11 cellular contexts compared by ENCODE assay signal in the genomic region with DNA sequence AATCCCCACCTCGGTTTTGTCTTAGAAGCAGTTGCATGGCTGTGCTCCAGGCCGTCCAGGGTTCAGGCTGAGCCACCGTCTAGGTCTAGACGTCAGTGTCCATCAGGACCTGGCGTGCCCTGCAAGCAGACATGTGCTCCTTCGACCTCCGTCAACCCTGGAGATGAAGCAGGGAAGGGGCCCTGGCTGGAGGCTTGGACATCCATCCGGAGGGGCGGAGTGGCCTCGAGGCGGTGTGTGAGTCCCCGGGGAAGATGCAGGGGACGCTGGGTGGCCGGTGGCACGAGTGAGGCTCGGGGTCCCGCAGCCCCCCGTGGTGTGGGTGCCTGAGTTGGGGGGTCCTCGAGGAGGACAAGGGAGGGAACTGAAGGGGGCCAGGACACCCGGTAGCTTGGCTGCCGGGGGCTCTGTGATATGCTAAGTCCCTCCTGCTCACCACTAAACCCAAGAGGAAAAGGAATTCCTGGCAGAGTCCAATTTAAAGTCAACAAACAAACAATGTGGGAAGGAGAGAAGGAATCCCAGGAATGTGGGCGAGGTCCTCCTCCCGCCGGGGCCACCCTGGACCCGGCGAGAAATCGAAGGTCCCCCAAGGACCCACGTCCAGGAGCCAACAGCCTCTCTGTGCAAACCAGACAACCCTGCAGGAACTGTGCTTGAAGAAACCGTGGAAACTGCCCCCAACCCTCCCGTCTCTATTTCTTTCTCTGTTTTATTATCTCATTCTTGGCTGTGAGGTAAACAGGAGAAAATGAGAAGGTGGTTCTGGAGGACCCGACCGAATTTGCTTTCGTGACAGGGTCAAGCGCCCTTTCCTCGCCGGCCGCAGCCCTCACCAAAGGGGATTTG. TPM values are rescaled to one million over a fixed set of nuclear protein-coding genes. Genes with fewer than 3 reads are reported as not detected.
DNase-seq lines count a peak whose midpoint lies in the region; ATAC-seq and TF ChIP-seq lines count a peak whose summit lies in the region.
"Had no signal": no experiment of that assay in that cellular context is flagged by ENCODE, and none has a peak within 500 bp of the region (broad histone marks: within the 10 kb centered on the region; RNA-seq: fewer than 3 reads in every experiment).

No MANE protein-coding gene starts in this region.

- H3K27me3 Mint-ChIP-seq in mesothelial cell of epicardium (ENCODE audit: low read depth) = no peaks in the 10 kb centered on the region
- no peaks in the 10 kb centered on the region for H3K27me3 Mint-ChIP-seq in activated T-cell treated with anti-CD3 and anti-CD28 coated beads, Interleukin-2, amount 50 U/mL, for 72 hours (ENCODE audit: low read depth)

- peak overlapping the region; percentile 64 for H3K4me3 Mint-ChIP-seq in mesothelial cell of epicardium
- H3K4me3 Mint-ChIP-seq in activated T-cell treated with anti-CD3 and anti-CD28 coated beads, Interleukin-2, amount 50 U/mL, for 72 hours = no peak overlapping the region

- BruUV-seq in PC-9 (replicated peaks; lab: Mats Ljungman, UMichigan) (TSS peak; percentile 88), A673 (replicated peaks; lab: Mats Ljungman, UMichigan) (no TSS peak)

- H3K27ac Mint-ChIP-seq in mesothelial cell of epicardium = peak overlapping the region; percentile 97
- no peak overlapping the region for H3K27ac Mint-ChIP-seq in activated T-cell treated with anti-CD3 and anti-CD28 coated beads, Interleukin-2, amount 50 U/mL, for 72 hours

- H3K27ac ChIP-seq in PC-9 (peak overlapping the region; percentile 70), esophagus (ENCODE audit: low read depth in 2 of 2, low read length in 1 of 2) (peak overlapping the region; percentile 5 to 50), A673 (ENCODE audit: low read depth, low read length, poor library complexity, severe bottlenecking) (no peak overlapping the region)

- peak overlapping the region; percentile 68 for H3K4me3 ChIP-seq in PC-9
- no peak overlapping the region for H3K4me3 ChIP-seq in esophagus (ENCODE audit: low read depth in 1 of 2, low read length in 2 of 2)
- no peak overlapping the region for H3K4me3 ChIP-seq in A673 (ENCODE audit: low read depth, low read length, poor library complexity, severe bottlenecking)

- H4K20me1 ChIP-seq in PC-9 (ENCODE audit: insufficient read depth) = no peaks in the 10 kb centered on the region

- no peaks in the 10 kb centered on the region for H3K36me3 ChIP-seq in PC-9 (ENCODE audit: low read depth)
- H3K36me3 ChIP-seq in esophagus (ENCODE audit: control insufficient read depth in 2 of 2, insufficient read depth in 2 of 2, low read length in 1 of 2) = no peaks in the 10 kb centered on the region
- no peaks in the 10 kb centered on the region for H3K36me3 ChIP-seq in A673 (ENCODE audit: insufficient read depth, low read length, poor library complexity, severe bottlenecking)

- peaks cover 23% of the 10 kb centered on the region for H3K79me2 ChIP-seq in PC-9 (ENCODE audit: low read depth)

- TF ChIP-seq CTCF in PC-9 (conservative IDR thresholded peaks at IDR 0.05) (no peak), mesothelial cell of epicardium (IDR thresholded peaks at IDR 0.05; ENCODE audit: unreplicated experiment) (no peak), A673 (conservative IDR thresholded peaks at IDR 0.05; ENCODE audit: low read depth, low read length) (no peak)

- intact Hi-C loops in PC-9 (cut with micrococcal nuclease; ENCODE audit: unreplicated experiment) = loop anchor here (1.0 to 2.0 kb wide), 2 partner anchors 14 to 30 kb away; a partner anchor contains a TSS
- intact Hi-C loops in A673 (cut with micrococcal nuclease; ENCODE audit: unreplicated experiment) = no loop called here

- in situ Hi-C loops in ACHN (cut with HindIII; ENCODE audit: low pct_ligation_motif_present, low pct_unique_long_range_greater_than_20kb, low sequenced_read_pairs) = no loop called here

- H3K27me3 ChIP-seq in PC-9 (ENCODE audit: insufficient read depth, low read depth) = no peaks in the 10 kb centered on the region
- H3K27me3 ChIP-seq in esophagus (ENCODE audit: control insufficient read depth in 1 of 2, insufficient read depth in 2 of 2, low read length in 2 of 2) = no peaks in the 10 kb centered on the region
- H3K27me3 ChIP-seq in A673 (replicated peaks; ENCODE audit: insufficient read depth, low read depth, low read length, poor library complexity) = no peaks in the 10 kb centered on the region

- H3K9me3 ChIP-seq in PC-9 (ENCODE audit: insufficient read depth, low read depth) (no peaks in the 10 kb centered on the region), esophagus (ENCODE audit: control insufficient read depth in 2 of 2, insufficient read depth in 1 of 2, low read depth in 1 of 2, low read length in 1 of 2) (no peaks in the 10 kb centered on the region), A673 (ENCODE audit: low read depth, low read length, poor library complexity, severe bottlenecking) (no peaks in the 10 kb centered on the region)

- POLR2A ChIA-PET in PC-9 (lab: Charles Lee; ENCODE audit: unreplicated experiment) = interaction anchor here (0.7 kb wide), 1 partner anchor 29 kb away, joined by 13 read pairs; no protein-coding TSS in a partner anchor
- POLR2A ChIA-PET in A673 (lab: Charles Lee; ENCODE audit: low non-redundant PET) = interaction anchor here (0.5 kb wide), 1 partner anchor 12 kb away, joined by 6 read pairs; no protein-coding TSS in a partner anchor

- no peaks in the 10 kb centered on the region for H3K9me3 Mint-ChIP-seq in mesothelial cell of epicardium
- H3K9me3 Mint-ChIP-seq in activated T-cell treated with anti-CD3 and anti-CD28 coated beads, Interleukin-2, amount 50 U/mL, for 72 hours = no peaks in the 10 kb centered on the region

- peaks cover 33% of the 10 kb centered on the region for H3F3A ChIP-seq in PC-9 (ENCODE audit: insufficient read depth, low read depth)

- CTCF ChIA-PET in PC-9 (lab: Charles Lee) (no interaction called here), A673 (lab: Charles Lee) (no interaction called here)

- peak; percentile 76 for DNase-seq in ACHN
- DNase-seq in PC-9 = peak; percentile 74 to 79
- no peak for DNase-seq in mesothelial cell of epicardium (ENCODE audit: low spot score in 2 of 2, unreplicated experiment in 2 of 2)
- no peak for DNase-seq in NCI-H1417 (lab: John Stamatoyannopoulos, UW)
- no peak for DNase-seq in activated T-cell treated with anti-CD3 and anti-CD28 coated beads, Interleukin-2, amount 50 U/mL, for 72 hours
- no peak for DNase-seq in A673 (ENCODE audit: low spot score)
- no peak for DNase-seq in CD1c-positive myeloid dendritic cell (ENCODE audit: extremely low spot score)
- DNase-seq: activated CD4-positive, alpha-beta T cell treated with anti-CD3 and anti-CD28 coated beads for 4 hours; hippocampal formation; MM.1S had no signal

- H3K4me2 ChIP-seq in PC-9 = peak overlapping the region; percentile 91

- no peaks in the 10 kb centered on the region for H3K9me2 ChIP-seq in PC-9 (ENCODE audit: insufficient read depth)

- H3K4me1 ChIP-seq in PC-9 (replicated peaks; ENCODE audit: insufficient read depth) (peaks cover 37% of the 10 kb centered on the region), esophagus (ENCODE audit: control insufficient read depth in 2 of 2, insufficient read depth in 2 of 2, low read length in 1 of 2) (peaks cover 0 to 9% of the 10 kb centered on the region in 2 donors), A673 (ENCODE audit: insufficient read depth, low read length, poor library complexity, severe bottlenecking) (peaks cover 3% of the 10 kb centered on the region)

- no peaks in the 10 kb centered on the region for H3K36me3 Mint-ChIP-seq in mesothelial cell of epicardium
- no peaks in the 10 kb centered on the region for H3K36me3 Mint-ChIP-seq in activated T-cell treated with anti-CD3 and anti-CD28 coated beads, Interleukin-2, amount 50 U/mL, for 72 hours (ENCODE audit: insufficient read depth in 2 of 2)

- H3K4me1 Mint-ChIP-seq in mesothelial cell of epicardium = peaks cover 22% of the 10 kb centered on the region
- H3K4me1 Mint-ChIP-seq in activated T-cell treated with anti-CD3 and anti-CD28 coated beads, Interleukin-2, amount 50 U/mL, for 72 hours (ENCODE audit: low read depth) = no peaks in the 10 kb centered on the region

- peak overlapping the region; percentile 71 for H2AFZ ChIP-seq in PC-9

- WGBS in esophagus, 2 donors = 31 to 36% methylated on average over 37 of the region's 37 CpGs

- ATAC-seq in activated T-cell treated with anti-CD3 and anti-CD28 coated beads, Interleukin-2, amount 50 U/mL, for 72 hours (replicated peaks in 1 of 2) = no peak

RNA-seq across cellular contexts. Expression of a gene that starts 14.8 kb away (rescaled TPM):
- total RNA-seq in PC-9 (2021) (461 and 542 TPM in 2 replicates), mesothelial cell of epicardium (447 to 482 TPM (median 459 TPM) in 3 replicates), A673 (2021) (713 and 800 TPM in 2 replicates)
- polyA plus RNA-seq in esophagus = 10 to 100 TPM; 90.6 to 98.3 TPM
- 100 to 1,000 TPM; 515 to 611 TPM for total RNA-seq in activated T-cell treated with anti-CD3 and anti-CD28 coated beads, Interleukin-2, amount 50 U/mL, for 72 hours

RNA-seq across cellular contexts. Expression of a gene that starts 31.5 kb away (rescaled TPM):
- total RNA-seq in PC-9 (2021) = 91.6 and 101 TPM in 2 replicates
- polyA plus RNA-seq in esophagus = under 1 TPM; 0.08 to 0.11 TPM
- 1.4 to 2.2 TPM (median 1.5 TPM) in 3 replicates for total RNA-seq in mesothelial cell of epicardium
- not detected for total RNA-seq in activated T-cell treated with anti-CD3 and anti-CD28 coated beads, Interleukin-2, amount 50 U/mL, for 72 hours
- 0.11 TPM in 1 of 2 replicates, not detected in the other for total RNA-seq in A673 (2021)

RNA-seq across cellular contexts. Expression of a gene that starts 39.3 kb away (rescaled TPM):
- total RNA-seq in PC-9 (2021) (0.81 and 0.90 TPM in 2 replicates), mesothelial cell of epicardium (140 to 162 TPM (median 152 TPM) in 3 replicates), A673 (2021) (13.3 and 20.1 TPM in 2 replicates)
- not detected for polyA plus RNA-seq in esophagus
- total RNA-seq in activated T-cell treated with anti-CD3 and anti-CD28 coated beads, Interleukin-2, amount 50 U/mL, for 72 hours = not detected

RNA-seq across cellular contexts. Expression of a gene that starts 45.2 kb away (rescaled TPM):
- not detected in 2 replicates for total RNA-seq in PC-9 (2021)
- not detected for polyA plus RNA-seq in esophagus
- 6.4 to 7.1 TPM (median 6.7 TPM) in 3 replicates for total RNA-seq in mesothelial cell of epicardium
- not detected for total RNA-seq in activated T-cell treated with anti-CD3 and anti-CD28 coated beads, Interleukin-2, amount 50 U/mL, for 72 hours
- total RNA-seq in A673 (2021) = not detected in 2 replicates

RNA-seq across cellular contexts. Expression of a gene that starts 58.4 kb away (rescaled TPM):
- not detected in 2 replicates for total RNA-seq in PC-9 (2021)
- polyA plus RNA-seq in esophagus = not detected
- total RNA-seq in mesothelial cell of epicardium = 0.23 TPM in 1 of 3 replicates, not detected in the others
- total RNA-seq in activated T-cell treated with anti-CD3 and anti-CD28 coated beads, Interleukin-2, amount 50 U/mL, for 72 hours = not detected
- total RNA-seq in A673 (2021) = not detected in 2 replicates

Comparison
In these comparisons a context has a peak if more than half of its experiments do, and no peak if none do; other contexts are left out.
1. DNase-seq: peak in ACHN (single experiment) and PC-9 (2 of 2); none in mesothelial cell of epicardium (0 of 2), NCI-H1417 (0 of 3), activated T-cell treated with anti-CD3 and anti-CD28 coated beads, Interleukin-2, amount 50 U/mL, for 72 hours (0 of 2), A673 (single experiment) and CD1c-positive myeloid dendritic cell (single experiment).
2. RNA of a gene that starts 31.5 kb away (total RNA-seq): 91.6 to 101 TPM in PC-9; 1.4 to 2.2 TPM in mesothelial cell of epicardium, 0.11 TPM in A673 and not detected in activated T-cell treated with anti-CD3 and anti-CD28 coated beads, Interleukin-2, amount 50 U/mL, for 72 hours; every median in the first group is over 10 times any median in the second.